27 cellular contexts compared by ENCODE assay signal in the genomic region with DNA sequence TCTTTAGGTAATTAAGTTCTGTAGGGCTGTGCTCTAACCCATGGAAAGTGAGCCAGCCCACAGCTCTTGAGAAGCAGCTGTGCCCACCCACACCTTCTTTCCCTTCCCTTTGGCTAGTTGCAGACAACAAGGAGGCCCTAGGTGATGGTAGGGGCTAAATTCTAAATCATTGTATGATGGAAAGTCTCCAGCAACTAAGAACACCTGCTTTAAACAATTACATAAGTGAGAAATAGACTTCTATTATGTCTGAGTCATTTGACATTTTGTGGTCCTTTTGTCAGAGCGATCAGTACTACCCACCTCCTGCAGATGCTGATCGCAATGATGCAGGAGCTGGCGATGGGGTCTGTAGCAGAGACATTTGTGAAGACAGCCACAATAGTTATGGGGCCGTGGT.
"Had no signal": no experiment of that assay in that cellular context is flagged by ENCODE, and none has a peak within 500 bp of the region (broad histone marks: within the 10 kb centered on the region; RNA-seq: fewer than 3 reads in every experiment).

No MANE protein-coding gene starts in this region.

- H3K36me3 Mint-ChIP-seq: activated naive CD4-positive, alpha-beta T cell treated with anti-CD3 and anti-CD28 coated beads, Interleukin-2, amount 50 U/mL, for 24 hours had no signal

- H3K27ac ChIP-seq: adrenal gland, body of pancreas, colonic mucosa, gastrocnemius medialis, neutrophil, ovary, testis, uterus had no signal

- H3K9me3 Mint-ChIP-seq: activated naive CD4-positive, alpha-beta T cell treated with anti-CD3 and anti-CD28 coated beads, Interleukin-2, amount 50 U/mL, for 24 hours; nephron progenitor cell had no signal

- ATAC-seq: body of pancreas, gastrocnemius medialis, left cardiac atrium, sciatic nerve had no signal

- H3K4me3 ChIP-seq: adrenal gland, body of pancreas, colonic mucosa, gastrocnemius medialis, ovary, testis, uterus had no signal

- H3K27ac Mint-ChIP-seq: activated naive CD4-positive, alpha-beta T cell treated with anti-CD3 and anti-CD28 coated beads, Interleukin-2, amount 50 U/mL, for 24 hours; nephron progenitor cell; progenitor cell of endocrine pancreas had no signal

- H3K9me3 ChIP-seq: adrenal gland, body of pancreas, colonic mucosa, gastrocnemius medialis, neutrophil, ovary, testis, uterus had no signal

- DNase-seq: activated CD4-positive, CD25-positive, alpha-beta regulatory T cell treated with anti-CD3 and anti-CD28 coated beads, Interleukin-2, amount 50 U/mL, for 72 hours; activated CD8-positive, alpha-beta memory T cell treated with anti-CD3 and anti-CD28 coated beads for 24 hours; activated gamma-delta T cell; adrenal gland; aorta; body of pancreas; cerebellar nuclear complex; colonic mucosa; effector memory CD4-positive, alpha-beta T cell; erythroblast; gastrocnemius medialis; left cardiac atrium; mammary epithelial cell; nephron progenitor cell; ovary; retina; small intestine; stimulated activated CD4-positive, alpha-beta T cell treated with anti-CD3 and anti-CD28 coated beads, Interleukin-4, amount 100 ng/mL, for 4 hours; stimulated activated CD8-positive, alpha-beta memory T cell treated with anti-CD3 and anti-CD28 coated beads, Interleukin-4, amount 100 ng/mL, for 48 hours; stimulated activated naive CD4-positive, alpha-beta T cell; testis; trophoblast cell; uterus had no signal

- H3K4me3 Mint-ChIP-seq: activated naive CD4-positive, alpha-beta T cell treated with anti-CD3 and anti-CD28 coated beads, Interleukin-2, amount 50 U/mL, for 24 hours; nephron progenitor cell had no signal

- H3K27me3 ChIP-seq: adrenal gland, body of pancreas, colonic mucosa, gastrocnemius medialis, ovary, testis, uterus had no signal

- H3K4me1 ChIP-seq: adrenal gland, body of pancreas, colonic mucosa, gastrocnemius medialis, testis, uterus had no signal

- H3K4me1 Mint-ChIP-seq: activated naive CD4-positive, alpha-beta T cell treated with anti-CD3 and anti-CD28 coated beads, Interleukin-2, amount 50 U/mL, for 24 hours had no signal

- H3K36me3 ChIP-seq: adrenal gland, colonic mucosa, gastrocnemius medialis, neutrophil, ovary, uterus had no signal
